ENCODE assay signal across 9 cellular contexts in genomic region chr21:25039461-25040380, GRCh38.
A peak's percentile ranks its signal among the peaks of the same experiment; 100 is the strongest.
DNase-seq lines count a peak whose midpoint lies in the region; ATAC-seq and TF ChIP-seq lines count a peak whose summit lies in the region.
"Had no signal": no experiment of that assay in that cellular context is flagged by ENCODE, and none has a peak within 500 bp of the region (broad histone marks: within the 10 kb centered on the region; RNA-seq: fewer than 3 reads in every experiment).

No MANE protein-coding gene starts in this region.

- H3K27me3 Mint-ChIP-seq in IgD-negative memory B cell, result no peaks in the 10 kb centered on the region
- no peaks in the 10 kb centered on the region for H3K27me3 Mint-ChIP-seq in activated naive CD4-positive, alpha-beta T cell treated with anti-CD3 and anti-CD28 coated beads for 36 hours (ENCODE audit: low read depth)

- H3K4me3 ChIP-seq in GM12875 (ENCODE audit: low read depth, low read length), result no peak overlapping the region
- no peak overlapping the region for H3K4me3 ChIP-seq in effector memory CD4-positive, alpha-beta T cell (ENCODE audit: insufficient read depth, low read depth, low read length, poor library complexity, severe bottlenecking)

- H3K27ac ChIP-seq in effector memory CD4-positive, alpha-beta T cell (ENCODE audit: insufficient read depth, low read length, poor library complexity, severe bottlenecking), result no peak overlapping the region

- peaks cover 19 to 25% (median 20%) of the 10 kb centered on the region in 3 donors for H3K4me1 Mint-ChIP-seq in IgD-negative memory B cell
- H3K4me1 Mint-ChIP-seq in activated naive CD4-positive, alpha-beta T cell treated with anti-CD3 and anti-CD28 coated beads for 36 hours (ENCODE audit: low read depth), result no peaks in the 10 kb centered on the region

- TF ChIP-seq CTCF in GM12875 (IDR thresholded peaks at IDR 0.05; ENCODE audit: borderline replicate concordance, insufficient read depth, low read depth, low read length), result peak; percentile 26; the same call in 1 of the 2 replicates

- H3K36me3 Mint-ChIP-seq in IgD-negative memory B cell, result no peaks in the 10 kb centered on the region
- no peaks in the 10 kb centered on the region for H3K36me3 Mint-ChIP-seq in activated naive CD4-positive, alpha-beta T cell treated with anti-CD3 and anti-CD28 coated beads for 36 hours (ENCODE audit: low read depth)

- CTCF ChIA-PET in activated naive CD4-positive, alpha-beta T cell treated with anti-CD3 and anti-CD28 coated beads for 36 hours (lab: Charles Lee), result interaction anchor here (0.6 to 1.4 kb wide), 2 partner anchors 19 to 346 kb away, joined by 3 to 5 read pairs; no protein-coding TSS in a partner anchor

- peak; percentile 16 for DNase-seq in RPMI8226
- peak; percentile 41 for DNase-seq in medulla oblongata (ENCODE audit: extremely low spot score)
- no peak for DNase-seq in effector memory CD4-positive, alpha-beta T cell
- DNase-seq in NCI-H128 (lab: John Stamatoyannopoulos, UW; ENCODE audit: unreplicated experiment), result no peak
- no peak for DNase-seq in activated naive CD4-positive, alpha-beta T cell treated with anti-CD3 and anti-CD28 coated beads for 36 hours
- DNase-seq: left cardiac atrium had no signal

- no peaks in the 10 kb centered on the region for H3K36me3 ChIP-seq in effector memory CD4-positive, alpha-beta T cell (ENCODE audit: control insufficient read depth, insufficient read depth, low read length)

- ATAC-seq in GM21825 (IDR thresholded peaks at IDR 0.05; ENCODE audit: unreplicated experiment), result peak; percentile 89

- no peaks in the 10 kb centered on the region for H3K4me1 ChIP-seq in effector memory CD4-positive, alpha-beta T cell (ENCODE audit: control insufficient read depth, insufficient read depth, low read length, poor library complexity, severe bottlenecking)

- H3K27ac Mint-ChIP-seq in IgD-negative memory B cell, result peak overlapping the region in 1 of 3 donors; percentile 57
- no peak overlapping the region for H3K27ac Mint-ChIP-seq in activated naive CD4-positive, alpha-beta T cell treated with anti-CD3 and anti-CD28 coated beads for 36 hours

- no peaks in the 10 kb centered on the region for H3K9me3 Mint-ChIP-seq in IgD-negative memory B cell
- H3K9me3 Mint-ChIP-seq in activated naive CD4-positive, alpha-beta T cell treated with anti-CD3 and anti-CD28 coated beads for 36 hours, result no peaks in the 10 kb centered on the region

- H3K27me3 ChIP-seq in effector memory CD4-positive, alpha-beta T cell (replicated peaks; ENCODE audit: control insufficient read depth, insufficient read depth, low read length, poor library complexity, severe bottlenecking), result no peaks in the 10 kb centered on the region

- H3K4me3 Mint-ChIP-seq in IgD-negative memory B cell, result peak overlapping the region; percentile 42 to 91 (median 77)
- no peak overlapping the region for H3K4me3 Mint-ChIP-seq in activated naive CD4-positive, alpha-beta T cell treated with anti-CD3 and anti-CD28 coated beads for 36 hours

- intact Hi-C loops in activated naive CD4-positive, alpha-beta T cell treated with anti-CD3 and anti-CD28 coated beads for 36 hours (cut with micrococcal nuclease), result no loop called here

- H3K9me3 ChIP-seq in effector memory CD4-positive, alpha-beta T cell (ENCODE audit: control insufficient read depth, low read length), result no peaks in the 10 kb centered on the region

Comparison
In these comparisons a context has a peak if more than half of its experiments do, and no peak if none do; other contexts are left out.
1. DNase-seq: peak in RPMI8226 (single experiment) and medulla oblongata (single experiment); none in effector memory CD4-positive, alpha-beta T cell (0 of 3), NCI-H128 (single experiment) and activated naive CD4-positive, alpha-beta T cell treated with anti-CD3 and anti-CD28 coated beads for 36 hours (single experiment).